10 cellular contexts compared by ENCODE assay signal in genomic region chr14:75234173-75234855, GRCh38. TPM values are rescaled to one million over a fixed set of nuclear protein-coding genes. Genes with fewer than 3 reads are reported as not detected.
DNase-seq lines count a peak whose midpoint lies in the region; ATAC-seq, FAIRE-seq and TF ChIP-seq lines count a peak whose summit lies in the region.
"Had no signal": no experiment of that assay in that cellular context is flagged by ENCODE, and none has a peak within 500 bp of the region (broad histone marks: within the 10 kb centered on the region; RNA-seq: fewer than 3 reads in every experiment).

No MANE protein-coding gene starts in this region.

- TF ChIP-seq POLR2A in GM12892 (IDR thresholded peaks at IDR 0.05; ENCODE audit: low read depth, low read length) = no peak

- H3K4me1 Mint-ChIP-seq in stimulated activated naive B cell treated with anti-CD40 and anti-IgM and Interleukin-4, amounts not matched to agents 10 μg/mL and 1 μg/mL and 100 μg/mL, for 72 hours = peaks cover 22 to 30% of the 10 kb centered on the region in 2 donors

- H3K27me3 Mint-ChIP-seq in stimulated activated naive B cell treated with anti-CD40 and anti-IgM and Interleukin-4, amounts not matched to agents 10 μg/mL and 1 μg/mL and 100 μg/mL, for 72 hours = peaks cover 4 to 6% of the 10 kb centered on the region in 2 donors

- peak overlapping the region in 1 of 2 donors; percentile 31 for H3K4me3 Mint-ChIP-seq in stimulated activated naive B cell treated with anti-CD40 and anti-IgM and Interleukin-4, amounts not matched to agents 10 μg/mL and 1 μg/mL and 100 μg/mL, for 72 hours
- H3K4me3 Mint-ChIP-seq: T-helper 1 cell treated with Interleukin-12 subunit alpha and Interleukin-12 subunit beta and Interleukin-4 antibody, amounts not matched to agents 30 μg/mL and 1 μg/mL, for 36 hours had no signal

- no peak for FAIRE-seq in GM12892 (lab: Jason Lieb, UNC)
- FAIRE-seq: colon had no signal

- H3K36me3 Mint-ChIP-seq in stimulated activated naive B cell treated with anti-CD40 and anti-IgM and Interleukin-4, amounts not matched to agents 10 μg/mL and 1 μg/mL and 100 μg/mL, for 72 hours = no peaks in the 10 kb centered on the region

- no peak for ATAC-seq in stimulated activated naive B cell treated with anti-CD40 and anti-IgM and Interleukin-4, amounts not matched to agents 10 μg/mL and 1 μg/mL and 100 μg/mL, for 72 hours (replicated peaks)
- no peak for ATAC-seq in GM21367 (IDR thresholded peaks at IDR 0.05; ENCODE audit: unreplicated experiment)

- peak overlapping the region; percentile 53 for H3K27ac Mint-ChIP-seq in stimulated activated naive B cell treated with anti-CD40 and anti-IgM and Interleukin-4, amounts not matched to agents 10 μg/mL and 1 μg/mL and 100 μg/mL, for 72 hours
- H3K27ac Mint-ChIP-seq: T-helper 1 cell treated with Interleukin-12 subunit alpha and Interleukin-12 subunit beta and Interleukin-4 antibody, amounts not matched to agents 30 μg/mL and 1 μg/mL, for 36 hours had no signal

- DNase-seq in HPDE6-E6E7 (ENCODE audit: extremely low spot score) = peak; percentile 49
- DNase-seq in anterior cingulate cortex (lab: John Stamatoyannopoulos, UW) = peak in 30 of 58 donors; percentile 7 to 47 (median 22)
- peak; percentile 35 to 52 for DNase-seq in hippocampal formation (lab: John Stamatoyannopoulos, UW)
- no peak for DNase-seq in stimulated activated naive B cell treated with anti-CD40 and anti-IgM and Interleukin-4, amounts not matched to agents 10 μg/mL and 1 μg/mL and 100 μg/mL, for 72 hours
- no peak for DNase-seq in GM12892 (ENCODE audit: insufficient read length)
- no peak for DNase-seq in DMS79 (lab: John Stamatoyannopoulos, UW)
- no peak for DNase-seq in SK-N-DZ (ENCODE audit: low spot score)

- no peaks in the 10 kb centered on the region for H3K9me3 Mint-ChIP-seq in stimulated activated naive B cell treated with anti-CD40 and anti-IgM and Interleukin-4, amounts not matched to agents 10 μg/mL and 1 μg/mL and 100 μg/mL, for 72 hours
- H3K9me3 Mint-ChIP-seq: T-helper 1 cell treated with Interleukin-12 subunit alpha and Interleukin-12 subunit beta and Interleukin-4 antibody, amounts not matched to agents 30 μg/mL and 1 μg/mL, for 36 hours had no signal

RNA-seq across cellular contexts. Expression of gene FOS, which starts 44.3 kb away (rescaled TPM):
- 5.3 TPM for polyA plus RNA-seq in GM12892 (2012; ENCODE audit: missing spikeins)
- 2.0 and 2.5 TPM in 2 replicates for polyA plus RNA-seq in SK-N-DZ (2014; cell fraction: cytosol; rRNA removed)
- polyA plus RNA-seq in SK-N-DZ (2014; cell fraction: nucleus; rRNA removed) = 9.7 and 20.3 TPM in 2 replicates

RNA-seq across cellular contexts. Expression of gene TMED10, which starts 57.9 kb away (rescaled TPM):
- polyA plus RNA-seq in GM12892 (2012; ENCODE audit: missing spikeins) = 76.8 TPM
- polyA plus RNA-seq in SK-N-DZ (2014; cell fraction: cytosol; rRNA removed) = 83.2 and 94.4 TPM in 2 replicates
- polyA plus RNA-seq in SK-N-DZ (2014; cell fraction: nucleus; rRNA removed) = 40.0 and 43.1 TPM in 2 replicates

Comparison
In these comparisons a context has a peak if more than half of its experiments do, and no peak if none do; other contexts are left out.
1. DNase-seq: peak in HPDE6-E6E7 (single experiment), anterior cingulate cortex (30 of 58) and hippocampal formation (2 of 2); none in stimulated activated naive B cell treated with anti-CD40 and anti-IgM and Interleukin-4, amounts not matched to agents 10 μg/mL and 1 μg/mL and 100 μg/mL, for 72 hours (single experiment), GM12892 (single experiment), DMS79 (single experiment) and SK-N-DZ (single experiment).